In the genomic region with DNA sequence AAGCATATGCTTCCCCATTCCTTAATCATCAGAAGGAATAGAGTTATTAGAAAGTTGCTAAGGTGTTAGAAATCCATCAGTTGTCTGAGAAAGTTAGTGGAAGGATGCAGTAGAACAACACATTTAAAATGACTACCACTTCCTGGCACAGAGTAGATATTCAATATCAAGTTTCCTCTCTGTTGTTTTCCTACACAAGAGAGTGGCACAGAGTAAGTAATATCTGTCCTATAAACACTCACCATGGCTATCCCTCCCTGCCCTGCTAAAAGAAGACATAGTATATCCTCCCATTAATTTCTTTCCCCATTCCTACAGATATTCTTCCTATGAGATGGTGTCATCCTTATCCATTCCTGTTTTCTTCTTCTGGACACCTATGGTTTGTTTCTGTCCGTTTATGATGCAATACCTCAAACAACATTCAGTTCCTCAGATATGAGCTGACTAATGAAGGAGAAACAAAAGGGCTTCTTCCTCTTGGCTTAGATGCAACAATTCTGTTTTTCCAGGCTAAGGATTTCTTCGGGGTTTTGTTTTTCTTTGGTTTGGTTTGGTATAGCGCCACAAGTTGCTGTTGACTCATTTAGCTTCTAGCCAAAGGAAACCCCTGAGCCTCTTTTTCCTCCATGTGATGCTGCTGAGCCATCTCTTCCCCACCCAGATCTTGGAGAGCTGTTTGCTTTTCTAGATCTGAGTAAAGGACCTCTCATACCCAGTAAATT, we compare ENCODE assay signal across 8 cellular contexts. TPM values are rescaled to one million over a fixed set of nuclear protein-coding genes. Genes with fewer than 3 reads are reported as not detected.
DNase-seq lines count a peak whose midpoint lies in the region; ATAC-seq and TF ChIP-seq lines count a peak whose summit lies in the region.

No MANE protein-coding gene starts in this region.

- DNase-seq in GM04504 (ENCODE audit: low read depth) = peak; percentile 93
- peak; percentile 61 to 95 for DNase-seq in PC-9
- DNase-seq in esophagus squamous epithelium (lab: John Stamatoyannopoulos, UW) = no peak
- no peak for DNase-seq in sciatic nerve (ENCODE audit: low spot score)
- no peak for DNase-seq in KG1 (lab: John Stamatoyannopoulos, UW)
- DNase-seq in NCI-H774 (lab: John Stamatoyannopoulos, UW) = no peak
- no peak for DNase-seq in stomach

- peaks cover 28% of the 10 kb centered on the region for H3K4me1 ChIP-seq in PC-9 (replicated peaks; ENCODE audit: insufficient read depth)
- peaks cover 4 to 27% (median 13%) of the 10 kb centered on the region in 3 donors for H3K4me1 ChIP-seq in esophagus squamous epithelium
- H3K4me1 ChIP-seq in stomach = peaks cover 0 to 11% (median 0%) of the 10 kb centered on the region in 4 donors

- H2AFZ ChIP-seq in PC-9 = peak overlapping the region; percentile 41

- no peak for TF ChIP-seq EP300 in stomach (IDR thresholded peaks at IDR 0.05)

- peaks cover 30% of the 10 kb centered on the region for H3F3A ChIP-seq in PC-9 (ENCODE audit: insufficient read depth, low read depth)

- H3K36me3 ChIP-seq in PC-9 (ENCODE audit: low read depth) = no peaks in the 10 kb centered on the region
- no peaks in the 10 kb centered on the region for H3K36me3 ChIP-seq in esophagus squamous epithelium
- H3K36me3 ChIP-seq in stomach = no peaks in the 10 kb centered on the region

- peak overlapping the region; percentile 68 for H3K4me2 ChIP-seq in PC-9

- peak; percentile 95 for ATAC-seq in sciatic nerve
- ATAC-seq in HG03354 (IDR thresholded peaks at IDR 0.05; ENCODE audit: poor library complexity, severe bottlenecking, unreplicated experiment) = no peak

- H3K27ac ChIP-seq in PC-9 (peak overlapping the region; percentile 86), esophagus squamous epithelium (peak overlapping the region; percentile 35 to 68 (median 60)), stomach (peak overlapping the region in 2 of 5 donors; percentile 2 to 24)

- TF ChIP-seq POLR2A in esophagus squamous epithelium (IDR thresholded peaks at IDR 0.05) (no peak), stomach (IDR thresholded peaks at IDR 0.05) (no peak)

- intact Hi-C loops in PC-9 (cut with micrococcal nuclease; ENCODE audit: unreplicated experiment) = loop anchor here (5.0 kb wide), 1 partner anchor 246 kb away; no protein-coding TSS in a partner anchor
- intact Hi-C loops in esophagus squamous epithelium (cut with DNase I) = no loop called here
- intact Hi-C loops in sciatic nerve (cut with DNase I) = loop anchor here (10.0 kb wide), 1 partner anchor 179 kb away; no protein-coding TSS in a partner anchor
- intact Hi-C loops in stomach (cut with DNase I; ENCODE audit: low total_unique reads) = no loop called here

- TF ChIP-seq CTCF in PC-9 (conservative IDR thresholded peaks at IDR 0.05) (no peak), esophagus squamous epithelium (IDR thresholded peaks at IDR 0.05) (no peak), stomach (IDR thresholded peaks at IDR 0.05) (no peak)

- H3K9me3 ChIP-seq in PC-9 (ENCODE audit: insufficient read depth, low read depth) = peaks cover 10% of the 10 kb centered on the region
- H3K9me3 ChIP-seq in esophagus squamous epithelium = no peaks in the 10 kb centered on the region
- H3K9me3 ChIP-seq in stomach = no peaks in the 10 kb centered on the region

- H4K20me1 ChIP-seq in PC-9 (ENCODE audit: insufficient read depth) = no peaks in the 10 kb centered on the region

- CTCF ChIA-PET in PC-9 (lab: Charles Lee) = interaction anchor here (0.5 kb wide), 1 partner anchor 66 kb away, joined by 7 read pairs; no protein-coding TSS in a partner anchor

- H3K4me3 ChIP-seq in PC-9 (no peak overlapping the region; the same call in 1 of the 2 replicates), esophagus squamous epithelium (no peak overlapping the region), stomach (no peak overlapping the region)

- POLR2A ChIA-PET in PC-9 (lab: Charles Lee; ENCODE audit: unreplicated experiment) = interaction anchor here (0.6 to 0.7 kb wide), 3 partner anchors 31 to 45 kb away, joined by 3 to 10 read pairs (median 4); no protein-coding TSS in a partner anchor

- H3K27me3 ChIP-seq in PC-9 (ENCODE audit: insufficient read depth, low read depth) = no peaks in the 10 kb centered on the region
- no peaks in the 10 kb centered on the region for H3K27me3 ChIP-seq in esophagus squamous epithelium
- peaks cover 0 to 5% (median 0%) of the 10 kb centered on the region in 3 donors for H3K27me3 ChIP-seq in stomach

- H3K9me2 ChIP-seq in PC-9 (ENCODE audit: insufficient read depth) = no peaks in the 10 kb centered on the region

- WGBS in esophagus squamous epithelium, 2 donors = 4 to 7% methylated on average over 3 of the region's 3 CpGs
- 5 to 17% (median 8%) methylated on average over 3 of the region's 3 CpGs for WGBS in stomach, 5 donors

- no TSS peak for BruUV-seq in PC-9 (replicated peaks; lab: Mats Ljungman, UMichigan)

- H3K79me2 ChIP-seq in PC-9 (ENCODE audit: low read depth) = no peaks in the 10 kb centered on the region

RNA-seq across cellular contexts. Expression of gene BPGM, which starts 32.9 kb away (rescaled TPM):
- total RNA-seq in PC-9 (2021) (18.5 and 24.6 TPM in 2 replicates), esophagus squamous epithelium (10 to 100 TPM in 2 of 4 donors, 1 to 10 TPM in 2; 4.4 to 16.8 (median 11.3) TPM), sciatic nerve (28.2 TPM), stomach (10 to 100 TPM in 3 of 5 donors, 1 to 10 TPM in 2; 4.7 to 47.3 (median 20.2) TPM)
- 10 to 100 TPM; 13.0 to 22.5 (median 19.4) TPM for polyA plus RNA-seq in stomach

Comparison
In these comparisons a context has a peak if more than half of its experiments do, and no peak if none do; other contexts are left out.
1. DNase-seq: peak in GM04504 (single experiment) and PC-9 (2 of 2); none in esophagus squamous epithelium (single experiment), sciatic nerve (single experiment), KG1 (single experiment), NCI-H774 (single experiment) and stomach (single experiment).
2. intact Hi-C loops: an anchor here in PC-9 (5.0 kb wide) and sciatic nerve (10.0 kb wide); none called in esophagus squamous epithelium and stomach.